In the genomic region with DNA sequence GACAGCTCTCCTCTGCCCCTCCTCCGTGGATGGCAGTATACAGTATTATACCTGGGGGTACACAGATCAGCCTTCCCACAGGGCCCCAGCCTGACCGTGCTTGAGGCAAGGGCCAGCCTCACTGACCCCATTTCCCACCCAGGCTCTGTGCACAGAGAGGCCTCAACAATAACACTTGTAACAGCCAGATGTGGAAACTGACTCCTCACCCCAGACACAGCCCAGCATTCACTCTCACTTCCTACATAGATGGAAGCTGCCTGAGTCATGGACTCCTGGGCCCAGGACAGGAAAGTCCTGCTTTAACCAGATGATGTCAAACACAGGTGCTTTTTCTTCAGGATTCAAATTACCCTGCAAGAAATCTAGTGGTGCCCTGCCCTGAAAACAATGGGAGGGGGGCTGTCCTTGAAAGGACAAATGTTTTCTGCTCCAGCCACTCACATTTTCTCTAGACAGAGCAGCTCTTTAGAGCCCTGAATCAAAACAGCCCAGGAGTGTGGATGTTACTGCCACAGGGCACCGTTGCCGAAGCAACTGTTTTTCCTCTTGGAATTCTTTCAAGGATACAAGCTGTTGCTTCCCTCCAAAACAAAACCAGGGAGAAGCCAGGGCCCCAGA, we compare ENCODE assay signal across 9 cellular contexts. TPM values are rescaled to one million over a fixed set of nuclear protein-coding genes. Genes with fewer than 3 reads are reported as not detected.
DNase-seq lines count a peak whose midpoint lies in the region; ATAC-seq, FAIRE-seq and TF ChIP-seq lines count a peak whose summit lies in the region.
"Had no signal": no experiment of that assay in that cellular context is flagged by ENCODE, and none has a peak within 500 bp of the region (broad histone marks: within the 10 kb centered on the region; RNA-seq: fewer than 3 reads in every experiment).

No MANE protein-coding gene starts in this region.

- intact Hi-C loops in activated CD4-positive, alpha-beta memory T cell treated with anti-CD3 and anti-CD28 coated beads for 36 hours (cut with micrococcal nuclease): no loop called here

- ATAC-seq in GM18870 (IDR thresholded peaks at IDR 0.05; ENCODE audit: unreplicated experiment) (no peak), GM19467 (IDR thresholded peaks at IDR 0.05; ENCODE audit: unreplicated experiment) (no peak)
- ATAC-seq: Panc1 had no signal

- no peak overlapping the region for H3K4me3 ChIP-seq in skin epidermis

- no peak for FAIRE-seq in H54 (lab: Jason Lieb, UNC)

- peaks cover 80% of the 10 kb centered on the region for H3K4me1 Mint-ChIP-seq in activated CD4-positive, alpha-beta memory T cell treated with anti-CD3 and anti-CD28 coated beads for 36 hours (ENCODE audit: low read depth)

- H3K27ac Mint-ChIP-seq in activated CD4-positive, alpha-beta memory T cell treated with anti-CD3 and anti-CD28 coated beads for 36 hours: peak overlapping the region; percentile 92

- H3K4me3 Mint-ChIP-seq in activated CD4-positive, alpha-beta memory T cell treated with anti-CD3 and anti-CD28 coated beads for 36 hours: no peak overlapping the region

- H3K9me3 Mint-ChIP-seq in activated CD4-positive, alpha-beta memory T cell treated with anti-CD3 and anti-CD28 coated beads for 36 hours: no peaks in the 10 kb centered on the region

- no peak for TF ChIP-seq POLR2A in H54 (IDR thresholded peaks at IDR 0.05; ENCODE audit: low read depth, low read length)

- DNase-seq in H54 (ENCODE audit: insufficient read length, low spot score) (peak; percentile 58), foreskin melanocyte (peak; percentile 32), midbrain (lab: John Stamatoyannopoulos, UW) (no peak), globus pallidus (ENCODE audit: low spot score) (no peak)
- peak; percentile 38 for DNase-seq in activated CD4-positive, alpha-beta memory T cell treated with anti-CD3 and anti-CD28 coated beads for 36 hours

- CTCF ChIA-PET in activated CD4-positive, alpha-beta memory T cell treated with anti-CD3 and anti-CD28 coated beads for 36 hours (lab: Charles Lee): interaction anchor here (0.8 to 2.3 kb wide), 3 partner anchors 10 to 48 kb away, joined by 3 to 9 read pairs (median 5); no protein-coding TSS in a partner anchor

- no peaks in the 10 kb centered on the region for H3K27me3 Mint-ChIP-seq in activated CD4-positive, alpha-beta memory T cell treated with anti-CD3 and anti-CD28 coated beads for 36 hours

- POLR2A ChIA-PET in activated CD4-positive, alpha-beta memory T cell treated with anti-CD3 and anti-CD28 coated beads for 36 hours (lab: Charles Lee): interaction anchor here (1.4 to 4.7 kb wide), 3 partner anchors 9 to 20 kb away, joined by 3 to 29 read pairs (median 27); a partner anchor contains a TSS

- peak overlapping the region in 20 of 21 experiments; percentile 7 to 84 (median 66) for H3K27ac ChIP-seq in skin epidermis

- peaks cover 12% of the 10 kb centered on the region for H3K36me3 Mint-ChIP-seq in activated CD4-positive, alpha-beta memory T cell treated with anti-CD3 and anti-CD28 coated beads for 36 hours

RNA-seq across cellular contexts. Expression of a gene that starts 16.4 kb away (rescaled TPM):
- total RNA-seq in activated CD4-positive, alpha-beta memory T cell treated with anti-CD3 and anti-CD28 coated beads for 36 hours: 10 to 100 TPM; 44.3 to 49.9 TPM

RNA-seq across cellular contexts. Expression of a gene that starts 19.3 kb away (rescaled TPM):
- 100 to 1,000 TPM; 114 to 117 TPM for total RNA-seq in activated CD4-positive, alpha-beta memory T cell treated with anti-CD3 and anti-CD28 coated beads for 36 hours

Comparison
In these comparisons a context has a peak if more than half of its experiments do, and no peak if none do; other contexts are left out.
1. DNase-seq: peak in H54 (single experiment), activated CD4-positive, alpha-beta memory T cell treated with anti-CD3 and anti-CD28 coated beads for 36 hours (single experiment) and foreskin melanocyte (single experiment); none in midbrain (single experiment) and globus pallidus (single experiment).